Comparison of ENCODE assay signal across 19 cellular contexts in the genomic region with DNA sequence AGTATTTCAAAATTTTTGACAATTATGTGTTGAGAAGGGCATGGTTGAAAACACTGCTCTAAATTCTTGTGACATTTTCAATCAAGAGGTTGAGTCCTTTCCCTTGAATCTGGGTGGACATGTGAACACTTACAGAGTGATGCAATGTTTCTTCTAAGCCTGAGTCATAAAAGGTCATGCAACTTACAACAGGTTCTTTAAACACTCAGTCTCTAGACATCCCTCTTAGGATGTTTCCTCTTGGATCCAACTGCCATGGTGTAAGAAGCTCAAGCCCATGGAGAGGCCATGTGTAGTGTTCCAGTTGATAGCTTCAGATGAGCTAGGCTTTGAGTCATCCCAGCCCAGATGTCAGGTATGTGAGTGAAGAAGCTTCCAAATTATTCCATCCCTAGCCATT.
DNase-seq lines count a peak whose midpoint lies in the region; ATAC-seq and TF ChIP-seq lines count a peak whose summit lies in the region.
"Had no signal": no experiment of that assay in that cellular context is flagged by ENCODE, and none has a peak within 500 bp of the region (broad histone marks: within the 10 kb centered on the region; RNA-seq: fewer than 3 reads in every experiment).

No MANE protein-coding gene starts in this region.

- no peak for TF ChIP-seq POLR2A in IMR-90 (IDR thresholded peaks at IDR 0.05; ENCODE audit: low read depth, low read length)

- no peak overlapping the region for H2BK5ac ChIP-seq in IMR-90 (ENCODE audit: low read depth, low read length, poor library complexity, severe bottlenecking)

- no peaks in the 10 kb centered on the region for H3K9me1 ChIP-seq in IMR-90 (ENCODE audit: insufficient read depth, low read length)

- H3K4me3 ChIP-seq in IMR-90 (ENCODE audit: insufficient read depth, low read depth, low read length), result no peak overlapping the region
- H3K4me3 ChIP-seq in mammary epithelial cell (replicated peaks in 1 of 3; ENCODE audit: insufficient read depth in 1 of 3, low read depth in 2 of 3, low read length in 3 of 3), result no peak overlapping the region
- H3K4me3 ChIP-seq in kidney epithelial cell (ENCODE audit: low read depth, low read length), result no peak overlapping the region
- H3K4me3 ChIP-seq in brain microvascular endothelial cell (ENCODE audit: low read depth, low read length), result no peak overlapping the region
- H3K4me3 ChIP-seq in dorsolateral prefrontal cortex, result no peak overlapping the region
- H3K4me3 ChIP-seq: SJSA1 had no signal

- no peak for ATAC-seq in IMR-90 (ENCODE audit: low read depth)

- no peaks in the 10 kb centered on the region for H3K9me3 ChIP-seq in IMR-90 (ENCODE audit: control insufficient read depth, insufficient read depth, low read length)
- H3K9me3 ChIP-seq in mammary epithelial cell (replicated peaks; ENCODE audit: insufficient read depth, low read length), result no peaks in the 10 kb centered on the region
- H3K9me3 ChIP-seq: SJSA1 had no signal

- no peak overlapping the region for H2BK20ac ChIP-seq in IMR-90 (ENCODE audit: low read depth, low read length)

- H3K14ac ChIP-seq in IMR-90 (replicated peaks; ENCODE audit: low read depth, low read length), result no peak overlapping the region

- H4K20me1 ChIP-seq in IMR-90 (ENCODE audit: insufficient read depth, low read length) (no peaks in the 10 kb centered on the region), mammary epithelial cell (ENCODE audit: insufficient read depth, low read length) (no peaks in the 10 kb centered on the region)

- H3K9ac ChIP-seq in IMR-90 (ENCODE audit: low read depth, low read length) (no peak overlapping the region), mammary epithelial cell (ENCODE audit: insufficient read depth, low read length) (no peak overlapping the region)

- no peak overlapping the region for H2BK15ac ChIP-seq in IMR-90 (ENCODE audit: low read depth, low read length)

- DNase-seq in Caki2 (ENCODE audit: low read depth) (peak; percentile 54), IMR-90 (no peak), mammary epithelial cell (peak; percentile 11), kidney epithelial cell (ENCODE audit: low read depth) (peak; percentile 7), NCI-H524 treated with DMSO at 0.1 percent for 48 hours (lab: John Stamatoyannopoulos, UW) (no peak), brain microvascular endothelial cell (no peak), dorsolateral prefrontal cortex (no peak), HUDEP-2 (lab: John Stamatoyannopoulos, UW; ENCODE audit: unreplicated experiment in 76 of 76) (no peak)
- DNase-seq: AML-193; DMS79; H9; KBM-7; NCI-H1105 treated with DMSO at 0.1 percent for 48 hours; NCI-H187; NCI-H446; NK-92 treated with Interleukin-12 subunit alpha and Interleukin-12 subunit beta, amount 100 ng/mL, for 24 hours; OCI-M1 had no signal

- intact Hi-C loops in IMR-90 (cut with micrococcal nuclease) (no loop called here), mammary epithelial cell (cut with micrococcal nuclease) (no loop called here), dorsolateral prefrontal cortex (cut with DNase I) (no loop called here)

- H3K56ac ChIP-seq in IMR-90 (ENCODE audit: extremely low read depth, insufficient read depth, low read length), result no peak overlapping the region

- no peaks in the 10 kb centered on the region for H3K27me3 ChIP-seq in IMR-90 (ENCODE audit: control insufficient read depth, insufficient read depth, low read length)
- H3K27me3 ChIP-seq in mammary epithelial cell (ENCODE audit: insufficient read depth, low read length), result peaks cover 11% of the 10 kb centered on the region
- H3K27me3 ChIP-seq in kidney epithelial cell (ENCODE audit: control insufficient read depth, insufficient read depth, low read length), result no peaks in the 10 kb centered on the region
- no peaks in the 10 kb centered on the region for H3K27me3 ChIP-seq in brain microvascular endothelial cell (replicated peaks)
- H3K27me3 ChIP-seq in dorsolateral prefrontal cortex, result peaks cover 0 to 90% (median 23%) of the 10 kb centered on the region in 45 donors
- H3K27me3 ChIP-seq: SJSA1 had no signal

- no peak overlapping the region for H3K23ac ChIP-seq in IMR-90 (ENCODE audit: low read depth, low read length)

- H3K18ac ChIP-seq in IMR-90 (ENCODE audit: low read depth, low read length), result no peak overlapping the region

- no peak overlapping the region for H4K5ac ChIP-seq in IMR-90 (ENCODE audit: low read depth, low read length)

- TF ChIP-seq CTCF in IMR-90 (conservative IDR thresholded peaks at IDR 0.05; ENCODE audit: low read depth, low read length) (no peak), mammary epithelial cell (conservative IDR thresholded peaks at IDR 0.05 in 1 of 2, IDR thresholded peaks at IDR 0.05 in 1 of 2; ENCODE audit: extremely low read depth in 1 of 2, insufficient read depth in 1 of 2, low read depth in 1 of 2, low read length in 2 of 2) (no peak), kidney epithelial cell (IDR thresholded peaks at IDR 0.05; ENCODE audit: insufficient read depth, low read length, poor library complexity, severe bottlenecking) (no peak), brain microvascular endothelial cell (IDR thresholded peaks at IDR 0.05; ENCODE audit: low read depth, low read length, missing control alignments) (no peak), dorsolateral prefrontal cortex (IDR thresholded peaks at IDR 0.05 in 54 of 56, conservative IDR thresholded peaks at IDR 0.05 in 2 of 56; ENCODE audit: low read depth in 1 of 56, partially characterized antibody in 56 of 56) (no peak)

- no peaks in the 10 kb centered on the region for H3K79me2 ChIP-seq in mammary epithelial cell (ENCODE audit: insufficient read depth, low read length)

- no peak overlapping the region for H2AK9ac ChIP-seq in IMR-90 (replicated peaks; ENCODE audit: low read depth, low read length, poor library complexity)

- dilution Hi-C loops in IMR-90 (cut with HindIII; ENCODE audit: low sequenced_read_pairs, unreplicated experiment) (no loop called here), mammary epithelial cell (cut with HindIII; ENCODE audit: low sequenced_read_pairs) (no loop called here)

- no TSS peak for BruUV-seq in IMR-90 (replicated peaks; lab: Mats Ljungman, UMichigan)
- BruUV-seq in mammary epithelial cell (replicated peaks; lab: Mats Ljungman, UMichigan), result no TSS peak

- in situ Hi-C loops in Caki2 (cut with HindIII; ENCODE audit: low pct_unique_long_range_greater_than_20kb, low sequenced_read_pairs) (no loop called here), IMR-90 (cut with MboI; ENCODE audit: low sequenced_read_pairs) (no loop called here), mammary epithelial cell (cut with MboI; ENCODE audit: low sequenced_read_pairs in 2 of 2) (no loop called here), brain microvascular endothelial cell (cut with HindIII; ENCODE audit: low pct_ligation_motif_present, low sequenced_read_pairs) (no loop called here)

- no peak overlapping the region for H4K91ac ChIP-seq in IMR-90 (ENCODE audit: insufficient read depth, low read depth, low read length)

- H3K4me1 ChIP-seq in IMR-90 (ENCODE audit: control insufficient read depth, insufficient read depth, low read length) (no peaks in the 10 kb centered on the region), mammary epithelial cell (ENCODE audit: insufficient read depth, low read length) (no peaks in the 10 kb centered on the region)
- H3K4me1 ChIP-seq: SJSA1 had no signal

- POLR2A ChIA-PET in IMR-90 (lab: Charles Lee; ENCODE audit: unreplicated experiment), result no interaction called here

- no peak overlapping the region for H2BK120ac ChIP-seq in IMR-90 (ENCODE audit: low read depth, low read length)

- no peak overlapping the region for H3K4ac ChIP-seq in IMR-90 (ENCODE audit: low read depth, low read length)

- CTCF ChIA-PET in IMR-90 (lab: Yijun Ruan, JAX) (no interaction called here), mammary epithelial cell (lab: Charles Lee; ENCODE audit: low non-redundant PET) (no interaction called here)

- no peak for TF ChIP-seq RAD21 in IMR-90 (IDR thresholded peaks at IDR 0.05; ENCODE audit: low read length)

- no peak overlapping the region for H4K8ac ChIP-seq in IMR-90 (ENCODE audit: low read depth in 2 of 2, low read length in 2 of 2)

- H3K36me3 ChIP-seq in IMR-90 (ENCODE audit: control insufficient read depth, insufficient read depth, low read length), result no peaks in the 10 kb centered on the region
- no peaks in the 10 kb centered on the region for H3K36me3 ChIP-seq in mammary epithelial cell (ENCODE audit: insufficient read depth, low read length)
- H3K36me3 ChIP-seq in kidney epithelial cell (ENCODE audit: control insufficient read depth, insufficient read depth, low read length), result no peaks in the 10 kb centered on the region
- no peaks in the 10 kb centered on the region for H3K36me3 ChIP-seq in brain microvascular endothelial cell (replicated peaks)
- H3K36me3 ChIP-seq: SJSA1 had no signal

- H3K4me2 ChIP-seq in IMR-90 (ENCODE audit: low read depth, low read length), result no peak overlapping the region
- no peak overlapping the region for H3K4me2 ChIP-seq in mammary epithelial cell (ENCODE audit: insufficient read depth, low read depth, low read length)

- H3K79me1 ChIP-seq in IMR-90 (ENCODE audit: low read depth in 1 of 2, low read length in 2 of 2), result no peaks in the 10 kb centered on the region

- no peak overlapping the region for H3K27ac ChIP-seq in IMR-90 (ENCODE audit: insufficient read depth, low read length)
- H3K27ac ChIP-seq in mammary epithelial cell (ENCODE audit: insufficient read depth, low read depth, low read length), result no peak overlapping the region
- no peak overlapping the region for H3K27ac ChIP-seq in brain microvascular endothelial cell
- H3K27ac ChIP-seq in dorsolateral prefrontal cortex, result no peak overlapping the region
- H3K27ac ChIP-seq: RWPE1, SJSA1 had no signal

- H2AFZ ChIP-seq in IMR-90 (replicated peaks; ENCODE audit: low read length, poor library complexity) (no peak overlapping the region), mammary epithelial cell (ENCODE audit: low read depth, low read length) (no peak overlapping the region)

- H2AK5ac ChIP-seq in IMR-90 (ENCODE audit: low read depth, low read length), result no peak overlapping the region

TF ChIP-seq in IMR-90, 13 proteins besides CTCF, POLR2A, EP300 and RAD21:
- peak; percentile 27; the same call in 1 of the 2 replicates for TF ChIP-seq CEBPB (IDR thresholded peaks at IDR 0.05; ENCODE audit: low read depth, low read length)
- TF ChIP-seq RCOR1 (IDR thresholded peaks at IDR 0.05; ENCODE audit: insufficient replicate concordance, low read length), result no peak
- TF ChIP-seq MAZ (IDR thresholded peaks at IDR 0.05; ENCODE audit: borderline replicate concordance, low read depth, low read length), result no peak

Comparison
In these comparisons a context has a peak if more than half of its experiments do, and no peak if none do; other contexts are left out.
1. DNase-seq: peak in Caki2 (single experiment), mammary epithelial cell (single experiment) and kidney epithelial cell (single experiment); none in IMR-90 (single experiment), NCI-H524 treated with DMSO at 0.1 percent for 48 hours (single experiment), brain microvascular endothelial cell (single experiment), dorsolateral prefrontal cortex (0 of 10) and HUDEP-2 (0 of 76).